ENCODE assay signal across 1 cellular context in the genomic region with DNA sequence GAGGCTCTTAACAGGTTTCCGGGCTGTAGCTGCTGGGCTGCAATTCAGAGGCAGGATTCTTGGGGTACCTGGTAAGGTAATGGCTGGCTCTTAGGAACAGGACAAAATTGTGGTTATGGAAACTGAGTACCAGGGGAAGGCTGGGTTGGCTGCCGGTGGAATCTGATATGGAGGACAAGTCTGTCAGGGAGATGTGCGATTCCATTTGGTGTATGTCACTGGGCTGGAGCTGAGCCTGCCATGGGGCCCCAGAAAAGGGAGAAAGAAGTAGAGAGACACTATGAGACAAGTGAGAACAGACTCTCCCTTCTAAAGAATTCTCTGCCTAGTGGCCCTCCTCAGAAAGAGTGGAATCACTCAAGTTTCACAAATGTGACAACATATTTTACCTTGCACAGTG.
TF ChIP-seq lines count a peak whose summit lies in the region.

No MANE protein-coding gene starts in this region.

TF ChIP-seq in GM23338, 12 proteins besides CTCF, POLR2A, EP300 and RAD21:
- TF ChIP-seq, protein P1, sequence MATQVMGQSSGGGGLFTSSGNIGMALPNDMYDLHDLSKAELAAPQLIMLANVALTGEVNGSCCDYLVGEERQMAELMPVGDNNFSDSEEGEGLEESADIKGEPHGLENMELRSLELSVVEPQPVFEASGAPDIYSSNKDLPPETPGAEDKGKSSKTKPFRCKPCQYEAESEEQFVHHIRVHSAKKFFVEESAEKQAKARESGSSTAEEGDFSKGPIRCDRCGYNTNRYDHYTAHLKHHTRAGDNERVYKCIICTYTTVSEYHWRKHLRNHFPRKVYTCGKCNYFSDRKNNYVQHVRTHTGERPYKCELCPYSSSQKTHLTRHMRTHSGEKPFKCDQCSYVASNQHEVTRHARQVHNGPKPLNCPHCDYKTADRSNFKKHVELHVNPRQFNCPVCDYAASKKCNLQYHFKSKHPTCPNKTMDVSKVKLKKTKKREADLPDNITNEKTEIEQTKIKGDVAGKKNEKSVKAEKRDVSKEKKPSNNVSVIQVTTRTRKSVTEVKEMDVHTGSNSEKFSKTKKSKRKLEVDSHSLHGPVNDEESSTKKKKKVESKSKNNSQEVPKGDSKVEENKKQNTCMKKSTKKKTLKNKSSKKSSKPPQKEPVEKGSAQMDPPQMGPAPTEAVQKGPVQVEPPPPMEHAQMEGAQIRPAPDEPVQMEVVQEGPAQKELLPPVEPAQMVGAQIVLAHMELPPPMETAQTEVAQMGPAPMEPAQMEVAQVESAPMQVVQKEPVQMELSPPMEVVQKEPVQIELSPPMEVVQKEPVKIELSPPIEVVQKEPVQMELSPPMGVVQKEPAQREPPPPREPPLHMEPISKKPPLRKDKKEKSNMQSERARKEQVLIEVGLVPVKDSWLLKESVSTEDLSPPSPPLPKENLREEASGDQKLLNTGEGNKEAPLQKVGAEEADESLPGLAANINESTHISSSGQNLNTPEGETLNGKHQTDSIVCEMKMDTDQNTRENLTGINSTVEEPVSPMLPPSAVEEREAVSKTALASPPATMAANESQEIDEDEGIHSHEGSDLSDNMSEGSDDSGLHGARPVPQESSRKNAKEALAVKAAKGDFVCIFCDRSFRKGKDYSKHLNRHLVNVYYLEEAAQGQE (IDR thresholded peaks at IDR 0.05; ENCODE audit: unreplicated experiment): no peak
- no peak for TF ChIP-seq EZH2 (IDR thresholded peaks at IDR 0.05; ENCODE audit: low read depth, unreplicated experiment)
- no peak for TF ChIP-seq EZH2phosphoT487 (IDR thresholded peaks at IDR 0.05; ENCODE audit: unreplicated experiment)
- TF ChIP-seq NANOG (IDR thresholded peaks at IDR 0.05; ENCODE audit: borderline replicate concordance): no peak
- TF ChIP-seq ZNF462 (CRISPR knock-in tag; IDR thresholded peaks at IDR 0.05): no peak
- no peak for TF ChIP-seq ZNF114 (CRISPR knock-in tag; IDR thresholded peaks at IDR 0.05)
- no peak for TF ChIP-seq ZNF331 (CRISPR knock-in tag; IDR thresholded peaks at IDR 0.05; ENCODE audit: low read depth)
- TF ChIP-seq STAT1 (IDR thresholded peaks at IDR 0.05; ENCODE audit: unreplicated experiment): no peak
- TF ChIP-seq POLR2AphosphoS5 (IDR thresholded peaks at IDR 0.05; ENCODE audit: low read depth): no peak
- no peak for TF ChIP-seq CREB1 (CRISPR knock-in tag; IDR thresholded peaks at IDR 0.05; ENCODE audit: low read depth)
- TF ChIP-seq JUNB (IDR thresholded peaks at IDR 0.05; ENCODE audit: unreplicated experiment): no peak
- TF ChIP-seq, protein P2, sequence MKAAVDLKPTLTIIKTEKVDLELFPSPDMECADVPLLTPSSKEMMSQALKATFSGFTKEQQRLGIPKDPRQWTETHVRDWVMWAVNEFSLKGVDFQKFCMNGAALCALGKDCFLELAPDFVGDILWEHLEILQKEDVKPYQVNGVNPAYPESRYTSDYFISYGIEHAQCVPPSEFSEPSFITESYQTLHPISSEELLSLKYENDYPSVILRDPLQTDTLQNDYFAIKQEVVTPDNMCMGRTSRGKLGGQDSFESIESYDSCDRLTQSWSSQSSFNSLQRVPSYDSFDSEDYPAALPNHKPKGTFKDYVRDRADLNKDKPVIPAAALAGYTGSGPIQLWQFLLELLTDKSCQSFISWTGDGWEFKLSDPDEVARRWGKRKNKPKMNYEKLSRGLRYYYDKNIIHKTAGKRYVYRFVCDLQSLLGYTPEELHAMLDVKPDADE (IDR thresholded peaks at IDR 0.05): no peak
TF ChIP-seq in GM23338: peak in this region for 0.
